Comparison of ENCODE assay signal across 15 cellular contexts in the genomic region with DNA sequence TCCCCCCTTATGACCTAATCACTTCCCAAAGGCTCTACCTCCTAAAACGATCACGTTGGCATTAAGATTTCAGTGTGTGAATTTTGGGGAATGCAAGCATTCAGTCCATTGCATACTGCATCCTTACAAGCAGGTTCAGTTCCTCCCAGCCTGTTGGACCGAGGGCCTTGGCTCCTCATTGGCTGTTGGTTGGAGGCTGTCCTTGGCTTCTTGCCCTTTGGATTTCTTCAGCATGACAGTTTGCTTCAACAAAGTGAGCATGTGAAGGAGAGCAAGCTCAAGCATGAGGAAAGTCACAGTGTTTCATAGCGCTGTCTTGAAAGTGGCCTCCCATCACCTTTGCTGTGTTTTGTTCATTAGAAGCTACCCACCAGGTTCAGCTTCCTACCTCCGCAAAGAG.
DNase-seq lines count a peak whose midpoint lies in the region; ATAC-seq and TF ChIP-seq lines count a peak whose summit lies in the region.
"Had no signal": no experiment of that assay in that cellular context is flagged by ENCODE, and none has a peak within 500 bp of the region (broad histone marks: within the 10 kb centered on the region; RNA-seq: fewer than 3 reads in every experiment).

No MANE protein-coding gene starts in this region.

- in situ Hi-C loops in Caki2 (cut with HindIII; ENCODE audit: low pct_unique_long_range_greater_than_20kb, low sequenced_read_pairs), result no loop called here
- in situ Hi-C loops in GM13976 (cut with MboI; ENCODE audit: low sequenced_read_pairs, unreplicated experiment), result no loop called here

- DNase-seq in NCI-H2196 (lab: John Stamatoyannopoulos, UW; ENCODE audit: unreplicated experiment), result peak; percentile 30
- DNase-seq in NCI-H2196 treated with DMSO at 0.1 percent for 48 hours (lab: John Stamatoyannopoulos, UW; ENCODE audit: unreplicated experiment), result no peak
- DNase-seq in Caki2 (ENCODE audit: low read depth), result peak; percentile 2
- DNase-seq in adrenal gland, result peak in 6 of 7 donors; percentile 48 to 83 (median 66)
- no peak for DNase-seq in left lung
- no peak for DNase-seq in kidney glomerular epithelial cell (lab: John Stamatoyannopoulos, UW)
- no peak for DNase-seq in GM13976 (ENCODE audit: low spot score)
- DNase-seq in 8988T, result no peak
- DNase-seq: activated CD4-positive, alpha-beta T cell treated with anti-CD3 and anti-CD28 coated beads for 1 hour; effector CD8-positive, alpha-beta T cell; NCI-H1417; stimulated activated CD4-positive, alpha-beta T cell treated with anti-CD3 and anti-CD28 coated beads, Interleukin-4, amount 100 ng/mL, for 1 hour; stimulated activated naive CD8-positive, alpha-beta T cell treated with anti-CD3 and anti-CD28 coated beads, Interleukin-15, amount 100 ng/mL, for 72 hours had no signal

- TF ChIP-seq POLR2A in adrenal gland (IDR thresholded peaks at IDR 0.05), result no peak

- 53 to 60% (median 56%) methylated on average over 5 of the region's 5 CpGs for WGBS in adrenal gland, 4 donors

- no peaks in the 10 kb centered on the region for H3K9me3 ChIP-seq in adrenal gland (replicated peaks in 1 of 3)
- no peaks in the 10 kb centered on the region for H3K9me3 ChIP-seq in left lung
- H3K9me3 ChIP-seq: BLaER1 had no signal

- H3K36me3 ChIP-seq in adrenal gland (replicated peaks in 1 of 2), result no peaks in the 10 kb centered on the region
- no peaks in the 10 kb centered on the region for H3K36me3 ChIP-seq in left lung
- H3K36me3 ChIP-seq: BLaER1 had no signal

- no peak for TF ChIP-seq CTCF in adrenal gland (IDR thresholded peaks at IDR 0.05)
- TF ChIP-seq CTCF in left lung (IDR thresholded peaks at IDR 0.05), result no peak
- no peak for TF ChIP-seq CTCF in GM13976 (IDR thresholded peaks at IDR 0.05; ENCODE audit: borderline replicate concordance, control extremely low read depth, extremely low read depth, insufficient read depth, missing control alignments)

- intact Hi-C loops in adrenal gland (cut with DNase I) (no loop called here), left lung (cut with DNase I) (no loop called here)

- H3K4me1 ChIP-seq in adrenal gland (replicated peaks in 1 of 2), result no peaks in the 10 kb centered on the region
- peaks cover 0 to 34% of the 10 kb centered on the region in 2 donors for H3K4me1 ChIP-seq in left lung

- H3K4me3 ChIP-seq in adrenal gland, result no peak overlapping the region
- no peak overlapping the region for H3K4me3 ChIP-seq in left lung
- H3K4me3 ChIP-seq: BLaER1, lung had no signal

- H3K27me3 ChIP-seq in adrenal gland (no peaks in the 10 kb centered on the region), left lung (no peaks in the 10 kb centered on the region)
- H3K27me3 ChIP-seq: BLaER1 had no signal

- H3K27ac ChIP-seq in adrenal gland, result no peak overlapping the region
- H3K27ac ChIP-seq in left lung, result no peak overlapping the region
- H3K27ac ChIP-seq: BLaER1 had no signal

- ATAC-seq in left lung, result peak; percentile 17

Comparison
In these comparisons a context has a peak if more than half of its experiments do, and no peak if none do; other contexts are left out.
1. DNase-seq: peak in NCI-H2196 (single experiment), Caki2 (single experiment) and adrenal gland (6 of 7); none in NCI-H2196 treated with DMSO at 0.1 percent for 48 hours (single experiment), left lung (0 of 2), kidney glomerular epithelial cell (single experiment), GM13976 (single experiment) and 8988T (single experiment).